19 cellular contexts compared by ENCODE assay signal in the genomic region with DNA sequence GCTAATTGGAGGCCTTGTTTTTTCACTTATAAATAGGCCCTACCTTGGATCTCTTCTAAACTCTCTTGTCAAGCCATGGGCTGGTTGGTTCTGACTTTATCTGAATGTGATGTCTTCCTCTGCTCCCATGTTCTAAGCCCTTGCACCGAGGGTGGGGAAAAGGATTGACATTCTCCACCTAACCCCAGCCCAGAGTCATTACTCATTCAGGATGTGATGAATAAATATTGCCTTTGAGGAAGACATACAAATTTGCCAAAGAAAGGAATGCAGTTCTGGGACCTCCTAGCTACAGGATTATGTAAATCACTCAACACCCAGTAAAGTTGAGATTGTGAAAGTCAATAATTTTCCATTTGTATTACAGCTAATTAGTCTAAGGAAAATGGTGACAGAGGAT.
DNase-seq lines count a peak whose midpoint lies in the region; ATAC-seq, FAIRE-seq and TF ChIP-seq lines count a peak whose summit lies in the region.
"Had no signal": no experiment of that assay in that cellular context is flagged by ENCODE, and none has a peak within 500 bp of the region (broad histone marks: within the 10 kb centered on the region; RNA-seq: fewer than 3 reads in every experiment).

No MANE protein-coding gene starts in this region.

- dilution Hi-C loops in keratinocyte (cut with MboI; ENCODE audit: extremely low pct_ligation_motif_present, low sequenced_read_pairs), result no loop called here

- no peaks in the 10 kb centered on the region for H3K9me1 ChIP-seq in keratinocyte (ENCODE audit: control insufficient read depth, extremely low read depth, insufficient read depth, low read length)

- no peak overlapping the region for H2AFZ ChIP-seq in keratinocyte (ENCODE audit: control insufficient read depth, low read length)
- H2AFZ ChIP-seq: GM23338 had no signal

- H4K20me1 ChIP-seq in keratinocyte (ENCODE audit: control insufficient read depth, extremely low read depth, insufficient read depth, low read length), result no peaks in the 10 kb centered on the region

- H3K79me2 ChIP-seq in keratinocyte (ENCODE audit: control insufficient read depth, insufficient read depth, low read length), result no peaks in the 10 kb centered on the region

- WGBS in gastroesophageal sphincter (ENCODE audit: low coverage in 1 of 2), 2 donors, result 17 to 33% methylated on average over 1 of the region's 1 CpG

- H3K27me3 ChIP-seq in HAP-1 (ENCODE audit: low read depth), result no peaks in the 10 kb centered on the region
- H3K27me3 ChIP-seq in keratinocyte (ENCODE audit: control insufficient read depth, extremely low read depth, insufficient read depth, low read length), result no peaks in the 10 kb centered on the region
- no peaks in the 10 kb centered on the region for H3K27me3 ChIP-seq in gastroesophageal sphincter

- DNase-seq in A172 (ENCODE audit: low spot score), result peak; percentile 25
- DNase-seq in HAP-1 (ENCODE audit: low spot score in 2 of 2), result peak; percentile 63 to 78
- DNase-seq in astrocyte of the hippocampus (ENCODE audit: low read depth, low spot score), result peak; percentile 23
- DNase-seq in keratinocyte (ENCODE audit: low read depth, low spot score), result no peak
- DNase-seq in GM12891 (ENCODE audit: insufficient read length, low spot score), result no peak
- no peak for DNase-seq in kidney
- DNase-seq: ACHN; C1 segment of cervical spinal cord; Calu3; CD4-positive, alpha-beta T cell; DMS 273 treated with DMSO at 0.1 percent for 48 hours; H7 had no signal

- TF ChIP-seq CTCF in keratinocyte (optimal IDR thresholded peaks at IDR 0.05 in 1 of 3, IDR thresholded peaks at IDR 0.05 in 1 of 3, conservative IDR thresholded peaks at IDR 0.05 in 1 of 3; ENCODE audit: extremely low read depth in 1 of 3, insufficient read depth in 2 of 3, low read length in 3 of 3) (no peak), gastroesophageal sphincter (IDR thresholded peaks at IDR 0.05) (no peak), kidney (IDR thresholded peaks at IDR 0.05; ENCODE audit: borderline replicate concordance, extremely low read depth, insufficient read depth) (no peak)

- TF ChIP-seq POLR2A in GM12891 (IDR thresholded peaks at IDR 0.05; ENCODE audit: low read depth, low read length), result no peak
- no peak for TF ChIP-seq POLR2A in gastroesophageal sphincter (IDR thresholded peaks at IDR 0.05)

- H3K9me3 ChIP-seq in HAP-1, result no peaks in the 10 kb centered on the region
- H3K9me3 ChIP-seq in keratinocyte (ENCODE audit: control insufficient read depth, low read depth, low read length), result no peaks in the 10 kb centered on the region
- no peaks in the 10 kb centered on the region for H3K9me3 ChIP-seq in gastroesophageal sphincter
- H3K9me3 ChIP-seq in kidney (ENCODE audit: control insufficient read depth in 1 of 2, low read length in 2 of 2), result no peaks in the 10 kb centered on the region

- H3K4me3 ChIP-seq in HAP-1 (no peak overlapping the region), keratinocyte (ENCODE audit: control insufficient read depth in 2 of 3, extremely low read depth in 1 of 3, insufficient read depth in 2 of 3, low read depth in 1 of 3, low read length in 3 of 3) (no peak overlapping the region), gastroesophageal sphincter (no peak overlapping the region), kidney (ENCODE audit: low read length in 2 of 2) (no peak overlapping the region)
- H3K4me3 ChIP-seq: GM23338, K562 had no signal

- peak; percentile 90 for FAIRE-seq in keratinocyte (lab: Jason Lieb, UNC)
- FAIRE-seq in GM12891 (lab: Jason Lieb, UNC), result no peak
- FAIRE-seq in kidney (lab: Jason Lieb, UNC), result no peak
- FAIRE-seq: G401.6, GM19239, K562 had no signal

- intact Hi-C loops in kidney (cut with DNase I), result no loop called here

- in situ Hi-C loops in HAP-1 (cut with MboI; ENCODE audit: low sequenced_read_pairs), result no loop called here

- H3K27ac ChIP-seq in keratinocyte (ENCODE audit: control insufficient read depth, insufficient read depth, low read length) (no peak overlapping the region), gastroesophageal sphincter (no peak overlapping the region), kidney (ENCODE audit: low read depth in 2 of 2, low read length in 2 of 2) (no peak overlapping the region)
- H3K27ac ChIP-seq: 22Rv1 had no signal

- no peak overlapping the region for H3K4me2 ChIP-seq in keratinocyte (ENCODE audit: control insufficient read depth, extremely low read depth, insufficient read depth, low read depth, low read length)
- H3K4me2 ChIP-seq: GM23338 had no signal

- no peak for ATAC-seq in gastroesophageal sphincter
- ATAC-seq in HG03045 (IDR thresholded peaks at IDR 0.05; ENCODE audit: unreplicated experiment), result no peak
- ATAC-seq: GM23338, K562 had no signal

- H3K9ac ChIP-seq in keratinocyte (ENCODE audit: control insufficient read depth, extremely low read depth, insufficient read depth, low read length) (no peak overlapping the region), kidney (ENCODE audit: low read length in 2 of 2) (no peak overlapping the region)

- no peak for TF ChIP-seq EP300 in gastroesophageal sphincter (IDR thresholded peaks at IDR 0.05)

- H3K4me1 ChIP-seq in HAP-1, result peaks cover 9% of the 10 kb centered on the region
- H3K4me1 ChIP-seq in keratinocyte (ENCODE audit: control insufficient read depth, extremely low read depth, insufficient read depth, low read length), result peaks cover 28% of the 10 kb centered on the region
- H3K4me1 ChIP-seq in gastroesophageal sphincter, result no peaks in the 10 kb centered on the region
- H3K4me1 ChIP-seq in kidney (ENCODE audit: control insufficient read depth in 1 of 2, insufficient read depth in 1 of 2, low read depth in 1 of 2, low read length in 2 of 2), result no peaks in the 10 kb centered on the region

- H3K36me3 ChIP-seq in HAP-1 (replicated peaks) (no peaks in the 10 kb centered on the region), keratinocyte (ENCODE audit: control insufficient read depth in 2 of 2, extremely low read depth in 1 of 2, insufficient read depth in 2 of 2, low read length in 2 of 2) (no peaks in the 10 kb centered on the region), gastroesophageal sphincter (no peaks in the 10 kb centered on the region), kidney (ENCODE audit: control insufficient read depth in 1 of 2, insufficient read depth in 2 of 2, low read length in 2 of 2) (no peaks in the 10 kb centered on the region)

TF ChIP-seq in GM12891, 5 proteins besides CTCF, POLR2A, EP300 and RAD21:
- TF ChIP-seq PAX5 (IDR thresholded peaks at IDR 0.05; ENCODE audit: insufficient read depth, low read length, severe bottlenecking) (no peak), POU2F2 (IDR thresholded peaks at IDR 0.05; ENCODE audit: low read depth, low read length) (no peak), TAF1 (IDR thresholded peaks at IDR 0.05; ENCODE audit: low read depth, low read length) (no peak), POLR2AphosphoS5 (IDR thresholded peaks at IDR 0.05; ENCODE audit: low read depth, low read length) (no peak), SPI1 (IDR thresholded peaks at IDR 0.05; ENCODE audit: low read depth, low read length) (no peak)
TF ChIP-seq in GM12891: peak in this region for 0.

Comparison
In these comparisons a context has a peak if more than half of its experiments do, and no peak if none do; other contexts are left out.
1. DNase-seq: peak in A172 (single experiment), HAP-1 (2 of 2) and astrocyte of the hippocampus (single experiment); none in keratinocyte (single experiment), GM12891 (single experiment) and kidney (single experiment).